24 cellular contexts compared by ENCODE assay signal in the genomic region with DNA sequence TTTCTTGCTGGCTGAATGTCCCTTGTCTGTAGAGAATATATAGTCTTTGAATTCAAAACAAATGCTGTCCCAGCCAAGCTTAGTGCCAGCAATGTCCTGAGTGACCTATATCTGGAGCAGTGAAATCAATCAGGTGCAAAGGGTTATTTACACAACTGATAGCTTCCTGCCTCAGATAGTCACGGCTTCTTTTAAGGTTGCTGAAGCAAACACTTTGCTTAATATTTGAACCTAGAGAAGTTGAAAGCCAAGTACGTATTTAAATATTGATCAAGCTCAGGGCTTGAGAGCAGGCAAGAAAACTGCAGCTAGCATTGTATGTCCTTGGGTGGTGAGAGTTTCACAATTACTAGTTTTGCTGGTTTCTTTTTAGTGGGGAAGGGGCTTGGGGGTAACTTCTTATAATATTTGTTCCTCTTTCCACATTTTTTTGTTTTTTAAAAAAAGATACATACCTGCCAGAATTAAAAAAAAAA. TPM values are rescaled to one million over a fixed set of nuclear protein-coding genes. Genes with fewer than 3 reads are reported as not detected.
A peak's percentile ranks its signal among the peaks of the same experiment; 100 is the strongest.
DNase-seq lines count a peak whose midpoint lies in the region; ATAC-seq and TF ChIP-seq lines count a peak whose summit lies in the region.
"Had no signal": no experiment of that assay in that cellular context is flagged by ENCODE, and none has a peak within 500 bp of the region (broad histone marks: within the 10 kb centered on the region; RNA-seq: fewer than 3 reads in every experiment).

No MANE protein-coding gene starts in this region.

- H3K4me3 ChIP-seq in Panc1 (ENCODE audit: low read depth in 2 of 2, low read length in 2 of 2) (peak overlapping the region in 1 of 2 experiments; percentile 14; a peak in 1 of 4 replicates), liver (ENCODE audit: low read depth in 1 of 3, low read length in 3 of 3) (no peak overlapping the region)
- H3K4me3 ChIP-seq: BLaER1 treated with 17β-estradiol and CSF1 and Interleukin-3, amounts not matched to agents 10 nM and 100 nM; lower lobe of right lung; neural progenitor cell; upper lobe of right lung had no signal

- CTCF ChIA-PET in Panc1 (lab: Charles Lee) = interaction anchor here (0.7 kb wide), 2 partner anchors 9 to 950 kb away, joined by 3 to 5 read pairs; no protein-coding TSS in a partner anchor

- POLR2A ChIA-PET in Panc1 (lab: Charles Lee) = interaction anchor here (0.7 kb wide), 1 partner anchor 14 kb away, joined by 6 read pairs; no protein-coding TSS in a partner anchor

- no peak overlapping the region for H3K27ac Mint-ChIP-seq in natural killer cell
- H3K27ac Mint-ChIP-seq in natural killer cell treated with Interleukin-12 subunit alpha and Interleukin-12 subunit beta and Interleukin-15 and Interleukin-18, amount 100 ng/mL, for 72 hours = no peak overlapping the region
- H3K27ac Mint-ChIP-seq: activated B cell treated with CpG ODN at 0.5 μM for 24 hours, neural progenitor cell had no signal

- ATAC-seq in natural killer cell (no peak), Panc1 (no peak), SK-N-SH treated with all-trans-retinoic acid at 6 μM for 48 hours (no peak)
- no peak for ATAC-seq in natural killer cell treated with Interleukin-12 subunit alpha and Interleukin-12 subunit beta and Interleukin-15 and Interleukin-18, amount 100 ng/mL, for 72 hours
- ATAC-seq: lower lobe of right lung, right cardiac atrium, Right ventricle myocardium inferior, upper lobe of right lung had no signal

- H3K4me1 Mint-ChIP-seq in natural killer cell = peaks cover 0 to 4% of the 10 kb centered on the region in 2 donors
- H3K4me1 Mint-ChIP-seq in natural killer cell treated with Interleukin-12 subunit alpha and Interleukin-12 subunit beta and Interleukin-15 and Interleukin-18, amount 100 ng/mL, for 72 hours (ENCODE audit: low read depth in 2 of 2) = no peaks in the 10 kb centered on the region

- in situ Hi-C loops in Panc1 (cut with HindIII; ENCODE audit: low pct_unique_long_range_greater_than_20kb, low sequenced_read_pairs) = no loop called here
- in situ Hi-C loops in ACHN (cut with HindIII; ENCODE audit: low pct_ligation_motif_present, low pct_unique_long_range_greater_than_20kb, low sequenced_read_pairs) = no loop called here

- no peak for TF ChIP-seq CTCF in natural killer cell (IDR thresholded peaks at IDR 0.05)
- no peak for TF ChIP-seq CTCF in Panc1 (IDR thresholded peaks at IDR 0.05)
- no peak for TF ChIP-seq CTCF in liver (IDR thresholded peaks at IDR 0.05; ENCODE audit: low read depth, low read length, missing input control)

- H3K27me3 Mint-ChIP-seq in natural killer cell (ENCODE audit: low read depth in 2 of 2) = peaks cover 23 to 40% of the 10 kb centered on the region in 2 donors
- peaks cover 6 to 20% of the 10 kb centered on the region in 2 donors for H3K27me3 Mint-ChIP-seq in natural killer cell treated with Interleukin-12 subunit alpha and Interleukin-12 subunit beta and Interleukin-15 and Interleukin-18, amount 100 ng/mL, for 72 hours

- H3K4me3 Mint-ChIP-seq in natural killer cell = peak overlapping the region; percentile 55
- H3K4me3 Mint-ChIP-seq in natural killer cell treated with Interleukin-12 subunit alpha and Interleukin-12 subunit beta and Interleukin-15 and Interleukin-18, amount 100 ng/mL, for 72 hours = no peak overlapping the region
- H3K4me3 Mint-ChIP-seq: activated B cell treated with CpG ODN at 0.5 μM for 24 hours, neural progenitor cell had no signal

- H3K36me3 ChIP-seq in Panc1 (ENCODE audit: control insufficient read depth, insufficient read depth, low read length) = no peaks in the 10 kb centered on the region
- H3K36me3 ChIP-seq in liver (ENCODE audit: control insufficient read depth in 4 of 4, insufficient read depth in 3 of 4, low read depth in 1 of 4, low read length in 3 of 4) = no peaks in the 10 kb centered on the region
- H3K36me3 ChIP-seq: BLaER1 treated with 17β-estradiol and CSF1 and Interleukin-3, amounts not matched to agents 10 nM and 100 nM; lower lobe of right lung; neural progenitor cell; upper lobe of right lung had no signal

- H3K9me3 ChIP-seq in Panc1 (ENCODE audit: control insufficient read depth, insufficient read depth, low read depth, low read length) = no peaks in the 10 kb centered on the region
- H3K9me3 ChIP-seq in liver (ENCODE audit: control insufficient read depth in 4 of 4, low read length in 3 of 4) = no peaks in the 10 kb centered on the region
- H3K9me3 ChIP-seq: BLaER1 treated with 17β-estradiol and CSF1 and Interleukin-3, amounts not matched to agents 10 nM and 100 nM; lower lobe of right lung; upper lobe of right lung had no signal

- no peaks in the 10 kb centered on the region for H3K9me3 Mint-ChIP-seq in natural killer cell
- no peaks in the 10 kb centered on the region for H3K9me3 Mint-ChIP-seq in natural killer cell treated with Interleukin-12 subunit alpha and Interleukin-12 subunit beta and Interleukin-15 and Interleukin-18, amount 100 ng/mL, for 72 hours
- H3K9me3 Mint-ChIP-seq: activated B cell treated with CpG ODN at 0.5 μM for 24 hours, neural progenitor cell had no signal

- H3K4me1 ChIP-seq in Panc1 (ENCODE audit: control insufficient read depth, insufficient read depth, low read length) (peaks cover 36% of the 10 kb centered on the region), liver (ENCODE audit: control insufficient read depth in 4 of 4, insufficient read depth in 4 of 4, low read length in 3 of 4) (peaks cover 12 to 31% (median 25%) of the 10 kb centered on the region in 4 donors)

- intact Hi-C loops in natural killer cell (cut with micrococcal nuclease) (loop anchor here (10.0 kb wide), 1 partner anchor 71 kb away; no protein-coding TSS in a partner anchor), Panc1 (cut with micrococcal nuclease; ENCODE audit: unreplicated experiment) (no loop called here)

- peak in 1 of 2 donors; percentile 59 for TF ChIP-seq RAD21 in liver (IDR thresholded peaks at IDR 0.05)

- WGBS in liver = 25% methylated on average over 2 of the region's 2 CpGs

- no peaks in the 10 kb centered on the region for H3K36me3 Mint-ChIP-seq in natural killer cell
- H3K36me3 Mint-ChIP-seq in natural killer cell treated with Interleukin-12 subunit alpha and Interleukin-12 subunit beta and Interleukin-15 and Interleukin-18, amount 100 ng/mL, for 72 hours = no peaks in the 10 kb centered on the region
- H3K36me3 Mint-ChIP-seq: neural progenitor cell had no signal

- no peak overlapping the region for H3K9ac ChIP-seq in liver (ENCODE audit: low read depth in 1 of 2, low read length in 2 of 2)
- H3K9ac ChIP-seq: BLaER1 treated with 17β-estradiol and CSF1 and Interleukin-3, amounts not matched to agents 10 nM and 100 nM; neural progenitor cell had no signal

- no peak for DNase-seq in natural killer cell
- no peak for DNase-seq in natural killer cell treated with Interleukin-12 subunit alpha and Interleukin-12 subunit beta and Interleukin-15 and Interleukin-18, amount 100 ng/mL, for 72 hours (ENCODE audit: low spot score)
- DNase-seq in Panc1 (ENCODE audit: low read depth, low spot score) = no peak
- DNase-seq in stimulated activated CD8-positive, alpha-beta memory T cell treated with anti-CD3 and anti-CD28 coated beads, Interleukin-4, amount 100 ng/mL, for 48 hours = no peak
- no peak for DNase-seq in T1000 (lab: John Stamatoyannopoulos, UW)
- no peak for DNase-seq in ACHN
- DNase-seq: activated B cell treated with CpG ODN at 0.5 μM for 24 hours; activated naive CD4-positive, alpha-beta T cell treated with Interleukin-2 at 50 U/mL for 16 hours; DMS79; GDM1; kidney; lower lobe of right lung; MV-4-11; NCI-H187 treated with DMSO at 0.1 percent for 48 hours; NCI-H2227 treated with DMSO at 0.1 percent for 48 hours; right cardiac atrium; stimulated activated CD4-positive, alpha-beta T cell treated with anti-CD3 and anti-CD28 coated beads, Interleukin-2, amount 100 ng/mL, for 48 hours; T-helper 9 cell; upper lobe of right lung had no signal

- peak overlapping the region; percentile 98 for H3K27ac ChIP-seq in Panc1 (ENCODE audit: low read length)
- peak overlapping the region in 1 of 2 donors; percentile 26 for H3K27ac ChIP-seq in liver (ENCODE audit: low read depth in 1 of 2, low read length in 2 of 2)
- H3K27ac ChIP-seq: BLaER1 treated with 17β-estradiol and CSF1 and Interleukin-3, amounts not matched to agents 10 nM and 100 nM; lower lobe of right lung; neural progenitor cell; upper lobe of right lung had no signal

- no TSS peak for BruUV-seq in Panc1 (replicated peaks; lab: Mats Ljungman, UMichigan)

- no peaks in the 10 kb centered on the region for H3K27me3 ChIP-seq in Panc1 (ENCODE audit: control insufficient read depth, insufficient read depth, low read length)
- H3K27me3 ChIP-seq in liver (ENCODE audit: control insufficient read depth in 4 of 4, insufficient read depth in 4 of 4, low read length in 3 of 4) = no peaks in the 10 kb centered on the region
- H3K27me3 ChIP-seq: upper lobe of right lung had no signal

TF ChIP-seq in SK-N-SH treated with all-trans-retinoic acid at 6 μM for 48 hours, 23 proteins besides CTCF, POLR2A, EP300 and RAD21 (continues in another document):
- no peak for TF ChIP-seq ZFP30 (CRISPR knock-in tag; IDR thresholded peaks at IDR 0.05)
- TF ChIP-seq SNAI2 (CRISPR knock-in tag; IDR thresholded peaks at IDR 0.05) = no peak
- no peak for TF ChIP-seq TCF4 (CRISPR knock-in tag; IDR thresholded peaks at IDR 0.05; ENCODE audit: borderline replicate concordance)
- TF ChIP-seq OSR1 (CRISPR knock-in tag; IDR thresholded peaks at IDR 0.05) = no peak

RNA-seq across cellular contexts. Expression of a gene that starts 2.0 kb away (rescaled TPM):
- total RNA-seq in natural killer cell = 1 to 10 TPM; 2.3 to 7.1 (median 5.8) TPM
- under 1 TPM; 0.17 to 0.53 TPM for total RNA-seq in natural killer cell treated with Interleukin-12 subunit alpha and Interleukin-12 subunit beta and Interleukin-15 and Interleukin-18, amount 100 ng/mL, for 72 hours
- total RNA-seq in Panc1 (2021; ENCODE audit: unreplicated experiment) = 34.8 TPM
- polyA plus RNA-seq in Panc1 (2012; ENCODE audit: insufficient read length) = 14.1 TPM
- total RNA-seq in liver = 10 to 100 TPM in 1 of 2 donors, 1 to 10 TPM in 1; 2.5 to 13.9 TPM
- 1 to 10 TPM; 1.6 to 4.8 TPM for polyA plus RNA-seq in liver
- total RNA-seq: activated B cell treated with CpG ODN at 0.5 μM for 24 hours had no signal

RNA-seq across cellular contexts. Expression of a gene that starts 58.4 kb away (rescaled TPM):
- total RNA-seq in natural killer cell (10 to 100 TPM; 33.0 to 46.5 (median 40.9) TPM), Panc1 (2021; ENCODE audit: unreplicated experiment) (38.8 TPM), liver (10 to 100 TPM in 1 of 2 donors, 1 to 10 TPM in 1; 7.0 to 18.1 TPM)
- total RNA-seq in natural killer cell treated with Interleukin-12 subunit alpha and Interleukin-12 subunit beta and Interleukin-15 and Interleukin-18, amount 100 ng/mL, for 72 hours = 10 to 100 TPM; 34.9 to 55.1 TPM
- 8.5 TPM for polyA plus RNA-seq in Panc1 (2012; ENCODE audit: insufficient read length)
- polyA plus RNA-seq in liver = 1 to 10 TPM; 3.5 to 3.8 TPM

RNA-seq across cellular contexts. Expression of a gene that starts 58.5 kb away (rescaled TPM):
- total RNA-seq in natural killer cell (10 to 100 TPM; 37.4 to 44.4 (median 41.9) TPM), Panc1 (2021; ENCODE audit: unreplicated experiment) (6.7 TPM), liver (10 to 100 TPM; 12.9 to 17.0 TPM)
- total RNA-seq in natural killer cell treated with Interleukin-12 subunit alpha and Interleukin-12 subunit beta and Interleukin-15 and Interleukin-18, amount 100 ng/mL, for 72 hours = 10 to 100 TPM; 12.2 to 16.9 TPM
- polyA plus RNA-seq in Panc1 (2012; ENCODE audit: insufficient read length) = 8.6 TPM
- 10 to 100 TPM in 1 of 2 donors, 1 to 10 TPM in 1; 5.9 to 16.2 TPM for polyA plus RNA-seq in liver
